8 cellular contexts compared by ENCODE assay signal in genomic region chr6:113856571-113857564, GRCh38. TPM values are rescaled to one million over a fixed set of nuclear protein-coding genes. Genes with fewer than 3 reads are reported as not detected.
DNase-seq lines count a peak whose midpoint lies in the region; ATAC-seq and TF ChIP-seq lines count a peak whose summit lies in the region.

A gene with protein sequence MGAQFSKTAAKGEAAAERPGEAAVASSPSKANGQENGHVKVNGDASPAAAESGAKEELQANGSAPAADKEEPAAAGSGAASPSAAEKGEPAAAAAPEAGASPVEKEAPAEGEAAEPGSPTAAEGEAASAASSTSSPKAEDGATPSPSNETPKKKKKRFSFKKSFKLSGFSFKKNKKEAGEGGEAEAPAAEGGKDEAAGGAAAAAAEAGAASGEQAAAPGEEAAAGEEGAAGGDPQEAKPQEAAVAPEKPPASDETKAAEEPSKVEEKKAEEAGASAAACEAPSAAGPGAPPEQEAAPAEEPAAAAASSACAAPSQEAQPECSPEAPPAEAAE (plus strand): TSS chr6:113857345. CDS start chr6:113857746, 401 bp downstream.

- TF ChIP-seq CTCF in Peyer's patch (IDR thresholded peaks at IDR 0.05) (peak in 1 of 6 experiments; percentile 9), body of pancreas (IDR thresholded peaks at IDR 0.05) (no peak), hepatocyte (IDR thresholded peaks at IDR 0.05; ENCODE audit: poor library complexity) (no peak), progenitor cell of endocrine pancreas (IDR thresholded peaks at IDR 0.05; ENCODE audit: unreplicated experiment) (no peak)

- peak; percentile 69 for DNase-seq in activated CD4-positive, alpha-beta T cell treated with anti-CD3 and anti-CD28 coated beads for 36 hours
- no peak for DNase-seq in activated CD4-positive, alpha-beta T cell treated with anti-CD3 and anti-CD28 coated beads, Interleukin-2, amount 50 U/mL, for 1 hour
- DNase-seq in GOT3 (lab: John Stamatoyannopoulos, UW) (peak; percentile 24), LHCN-M2 (ENCODE audit: low read depth) (peak; percentile 90), Peyer's patch (peak; percentile 88 to 91 (median 88)), body of pancreas (peak; percentile 87 to 92 (median 90)), hepatocyte (ENCODE audit: low spot score) (peak; percentile 96), progenitor cell of endocrine pancreas (ENCODE audit: low spot score, unreplicated experiment) (peak; percentile 72)

- H3K4me2 ChIP-seq in hepatocyte = peak within 1 kb of the TSS; percentile 95

- H3K9me2 ChIP-seq in hepatocyte (replicated peaks; ENCODE audit: insufficient read depth) = no peaks in the 10 kb centered on the region

- CTCF ChIA-PET in activated CD4-positive, alpha-beta T cell treated with anti-CD3 and anti-CD28 coated beads for 36 hours (lab: Charles Lee) = no interaction called here

- peaks cover 41% of the 10 kb centered on the region for H3K79me2 ChIP-seq in hepatocyte

- no peaks in the 10 kb centered on the region for H3K36me3 Mint-ChIP-seq in activated CD4-positive, alpha-beta T cell treated with anti-CD3 and anti-CD28 coated beads for 36 hours (ENCODE audit: low read depth)
- H3K36me3 Mint-ChIP-seq in progenitor cell of endocrine pancreas (ENCODE audit: insufficient read depth) = peaks cover 12% of the 10 kb centered on the region

- H3K4me3 ChIP-seq in Peyer's patch = peak within 1 kb of the TSS; percentile 58 to 83 (median 79)
- H3K4me3 ChIP-seq in body of pancreas = peak within 1 kb of the TSS; percentile 79 to 94
- H3K4me3 ChIP-seq in hepatocyte = peak within 1 kb of the TSS; percentile 97

- H3K4me1 Mint-ChIP-seq in activated CD4-positive, alpha-beta T cell treated with anti-CD3 and anti-CD28 coated beads for 36 hours = peaks cover 13% of the 10 kb centered on the region
- H3K4me1 Mint-ChIP-seq in progenitor cell of endocrine pancreas (ENCODE audit: low read depth) = peaks cover 21% of the 10 kb centered on the region

- POLR2A ChIA-PET in activated CD4-positive, alpha-beta T cell treated with anti-CD3 and anti-CD28 coated beads for 36 hours (lab: Charles Lee) = no interaction called here

- peaks cover 19% of the 10 kb centered on the region for H4K20me1 ChIP-seq in hepatocyte (ENCODE audit: insufficient read depth, poor library complexity, severe bottlenecking)

- WGBS in body of pancreas, 2 donors = 0% methylated on average over 50 of the region's 50 CpGs
- under 1% methylated on average over 47 of the region's 50 CpGs for WGBS in hepatocyte (ENCODE audit: low lambda C conversion rate, missing lambda C conversion rate)

- no peaks in the 10 kb centered on the region for H3K27me3 ChIP-seq in Peyer's patch
- no peaks in the 10 kb centered on the region for H3K27me3 ChIP-seq in body of pancreas
- H3K27me3 ChIP-seq in hepatocyte = no peaks in the 10 kb centered on the region

- no peaks in the 10 kb centered on the region for H3K9me3 ChIP-seq in Peyer's patch
- H3K9me3 ChIP-seq in body of pancreas = no peaks in the 10 kb centered on the region
- no peaks in the 10 kb centered on the region for H3K9me3 ChIP-seq in hepatocyte (ENCODE audit: low read depth)

- no peak within 1 kb of the TSS for H3K4me3 Mint-ChIP-seq in activated CD4-positive, alpha-beta T cell treated with anti-CD3 and anti-CD28 coated beads for 36 hours
- H3K4me3 Mint-ChIP-seq in progenitor cell of endocrine pancreas (ENCODE audit: low read depth) = no peak within 1 kb of the TSS

- TF ChIP-seq POLR2A in Peyer's patch (IDR thresholded peaks at IDR 0.05) = peak; percentile 56 to 85
- TF ChIP-seq POLR2A in body of pancreas (IDR thresholded peaks at IDR 0.05) = peak; percentile 80 to 95 (median 93)

- H3K4me1 ChIP-seq in Peyer's patch = peaks cover 0 to 16% (median 0%) of the 10 kb centered on the region in 4 donors
- peaks cover 26% of the 10 kb centered on the region for H3K4me1 ChIP-seq in body of pancreas
- H3K4me1 ChIP-seq in hepatocyte (ENCODE audit: insufficient read depth) = peaks cover 7% of the 10 kb centered on the region

- intact Hi-C loops in activated CD4-positive, alpha-beta T cell treated with anti-CD3 and anti-CD28 coated beads for 36 hours (cut with DNase I, micrococcal nuclease) = loop anchor here (2.0 to 5.0 kb wide), 2 partner anchors 225 to 226 kb away; no protein-coding TSS in a partner anchor
- intact Hi-C loops in body of pancreas (cut with DNase I) = no loop called here

- H3K27ac ChIP-seq in Peyer's patch (peak within 1 kb of the TSS; percentile 89 to 98 (median 95)), body of pancreas (peak within 1 kb of the TSS; percentile 97 to 100 (median 99)), hepatocyte (peak within 1 kb of the TSS; percentile 100)

- H3K9me3 Mint-ChIP-seq in activated CD4-positive, alpha-beta T cell treated with anti-CD3 and anti-CD28 coated beads for 36 hours (ENCODE audit: low read depth) = no peaks in the 10 kb centered on the region
- H3K9me3 Mint-ChIP-seq in progenitor cell of endocrine pancreas (ENCODE audit: low read depth) = no peaks in the 10 kb centered on the region

- no peak within 1 kb of the TSS for H3K27ac Mint-ChIP-seq in activated CD4-positive, alpha-beta T cell treated with anti-CD3 and anti-CD28 coated beads for 36 hours
- H3K27ac Mint-ChIP-seq in progenitor cell of endocrine pancreas = no peak within 1 kb of the TSS

- no peaks in the 10 kb centered on the region for H3K36me3 ChIP-seq in Peyer's patch
- no peaks in the 10 kb centered on the region for H3K36me3 ChIP-seq in body of pancreas (replicated peaks in 1 of 2; ENCODE audit: insufficient read depth in 1 of 2, low read depth in 2 of 2)
- H3K36me3 ChIP-seq in hepatocyte (replicated peaks; ENCODE audit: insufficient read depth, low read depth) = no peaks in the 10 kb centered on the region

- peak; percentile 32 for ATAC-seq in activated CD4-positive, alpha-beta T cell treated with anti-CD3 and anti-CD28 coated beads for 36 hours
- peak; percentile 66 for ATAC-seq in body of pancreas

- H3K27me3 Mint-ChIP-seq in activated CD4-positive, alpha-beta T cell treated with anti-CD3 and anti-CD28 coated beads for 36 hours = peaks cover 38% of the 10 kb centered on the region
- peaks cover 15% of the 10 kb centered on the region for H3K27me3 Mint-ChIP-seq in progenitor cell of endocrine pancreas

- H2AFZ ChIP-seq in hepatocyte = peak within 1 kb of the TSS; percentile 69

RNA-seq across cellular contexts. Expression of the gene that starts here (rescaled TPM):
- total RNA-seq in activated CD4-positive, alpha-beta T cell treated with anti-CD3 and anti-CD28 coated beads for 36 hours = under 1 TPM; 0.27 to 0.42 TPM
- total RNA-seq in LHCN-M2 (2014; rRNA removed) (95.0 and 98.7 TPM in 2 replicates), Peyer's patch (10 to 100 TPM; 33.7 to 42.9 (median 36.7) TPM), body of pancreas (100 to 1,000 TPM in 1 of 2 donors, 10 to 100 TPM in 1; 68.5 to 109 TPM), hepatocyte (105 and 129 TPM in 2 replicates), progenitor cell of endocrine pancreas (153 and 158 TPM in 2 replicates)
- polyA plus RNA-seq in LHCN-M2 (2012) = 85.7 TPM
- polyA plus RNA-seq in hepatocyte = 95.5 and 96.9 TPM in 2 replicates

Comparison
In these comparisons a context has a peak if more than half of its experiments do, and no peak if none do; other contexts are left out.
1. RNA of the gene that starts here (total RNA-seq): 153 to 158 TPM in progenitor cell of endocrine pancreas, 105 to 129 TPM in hepatocyte, 68.5 to 109 TPM in body of pancreas, 95.0 to 98.7 TPM in LHCN-M2 and 33.7 to 42.9 TPM in Peyer's patch; 0.27 to 0.42 TPM in activated CD4-positive, alpha-beta T cell treated with anti-CD3 and anti-CD28 coated beads for 36 hours; every median in the first group is over 10 times any median in the second.
2. Peak in DNase-seq and ATAC-seq in activated CD4-positive, alpha-beta T cell treated with anti-CD3 and anti-CD28 coated beads for 36 hours; RNA of the gene not detected or under 1 TPM.
3. Peak in every context shown above with its lines, with median percentiles within 50 percentile points of each other: H3K27ac ChIP-seq and H3K4me3 ChIP-seq.